ENCODE assay signal across 27 cellular contexts in the genomic region with DNA sequence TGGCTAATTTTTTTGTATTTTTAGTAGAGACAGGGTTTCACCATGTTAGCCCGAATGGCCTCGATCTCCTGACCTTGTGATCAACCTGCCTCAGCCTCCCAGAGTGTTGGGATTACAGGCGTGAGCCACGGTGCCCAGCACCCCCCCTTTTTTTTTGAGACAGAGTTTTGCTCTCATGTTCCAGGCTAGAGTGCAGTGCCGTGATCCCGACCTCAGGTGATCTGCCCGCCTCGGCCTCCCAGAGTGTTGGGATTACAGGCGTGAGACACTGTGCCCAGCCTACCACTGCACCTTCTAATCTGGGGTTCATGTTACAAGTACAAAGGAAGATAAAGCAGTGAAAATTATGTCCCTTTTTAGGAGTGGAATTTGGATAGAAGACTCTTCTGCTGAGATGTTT.
"Had no signal": no experiment of that assay in that cellular context is flagged by ENCODE, and none has a peak within 500 bp of the region (broad histone marks: within the 10 kb centered on the region; RNA-seq: fewer than 3 reads in every experiment).

No MANE protein-coding gene starts in this region.

- H3K9me3 ChIP-seq: breast epithelium had no signal

- H3K27me3 ChIP-seq: breast epithelium had no signal

- H3K4me3 Mint-ChIP-seq: activated CD8-positive, alpha-beta T cell treated with anti-CD3 and anti-CD28 coated beads for 36 hours; activated naive CD4-positive, alpha-beta T cell treated with anti-CD3 and anti-CD28 coated beads, Interleukin-2, amount 50 U/mL, for 24 hours; T-cell had no signal

- H3K36me3 ChIP-seq: breast epithelium had no signal

- H3K27ac Mint-ChIP-seq: activated CD8-positive, alpha-beta T cell treated with anti-CD3 and anti-CD28 coated beads for 36 hours; activated naive CD4-positive, alpha-beta T cell treated with anti-CD3 and anti-CD28 coated beads, Interleukin-2, amount 50 U/mL, for 24 hours; T-cell had no signal

- ATAC-seq: activated CD8-positive, alpha-beta T cell treated with anti-CD3 and anti-CD28 coated beads for 36 hours; Panc1; Right ventricle myocardium inferior; T-cell had no signal

- H3K27ac ChIP-seq: breast epithelium, SK-N-MC had no signal

- H3K4me3 ChIP-seq: breast epithelium, SK-N-MC had no signal

- DNase-seq: activated CD4-positive, CD25-positive, alpha-beta regulatory T cell; activated CD8-positive, alpha-beta memory T cell treated with anti-CD3 and anti-CD28 coated beads, Interleukin-2, amount 50 U/mL, for 4 hours; activated CD8-positive, alpha-beta T cell treated with anti-CD3 and anti-CD28 coated beads for 36 hours; activated T-cell treated with anti-CD3 and anti-CD28 coated beads, Interleukin-2, amount 50 U/mL, for 1 hour; aorta; central memory CD4-positive, alpha-beta T cell; KG1; NCI-H1092; NCI-H1417 treated with DMSO at 0.1 percent for 48 hours; NCI-H1694; NCI-H2029; NCI-H2107; NCI-H2171 treated with DMSO at 0.1 percent for 48 hours; NCI-H226; NCI-H526; NCI-H774; NK-92 treated with Interleukin-12 subunit alpha and Interleukin-12 subunit beta, amount 100 ng/mL, for 24 hours; OCI-M1; RPMI8226; T-cell; T-helper 2 cell; T1000 had no signal

- H3K36me3 Mint-ChIP-seq: activated naive CD4-positive, alpha-beta T cell treated with anti-CD3 and anti-CD28 coated beads, Interleukin-2, amount 50 U/mL, for 24 hours; T-cell had no signal

- H3K27me3 Mint-ChIP-seq: activated naive CD4-positive, alpha-beta T cell treated with anti-CD3 and anti-CD28 coated beads, Interleukin-2, amount 50 U/mL, for 24 hours had no signal

- H3K9me3 Mint-ChIP-seq: activated CD8-positive, alpha-beta T cell treated with anti-CD3 and anti-CD28 coated beads for 36 hours; activated naive CD4-positive, alpha-beta T cell treated with anti-CD3 and anti-CD28 coated beads, Interleukin-2, amount 50 U/mL, for 24 hours; T-cell had no signal

- H3K4me1 ChIP-seq: breast epithelium had no signal
